13 cellular contexts compared by ENCODE assay signal in genomic region chr11:133669371-133670046, GRCh38.
"Had no signal": no experiment of that assay in that cellular context is flagged by ENCODE, and none has a peak within 500 bp of the region (broad histone marks: within the 10 kb centered on the region; RNA-seq: fewer than 3 reads in every experiment).

No MANE protein-coding gene starts in this region.

- H3K27me3 ChIP-seq: thyroid gland, uterus had no signal

- H3K9me3 Mint-ChIP-seq: activated CD4-positive, alpha-beta T cell treated with anti-CD3 and anti-CD28 coated beads, Interleukin-2, amount 10 ng/mL, durations not matched to agents 7 days and 5 days; activated naive CD4-positive, alpha-beta T cell treated with anti-CD3 and anti-CD28 coated beads for 36 hours; activated T-helper 2 cell treated with anti-CD3 and anti-CD28 coated beads, Interferon-gamma antibody, Interleukin-2, Interleukin-4, amounts not matched to agents 10 μg/mL and 5 μg/mL and 100 μg/mL, durations not matched to agents 14 hours and 24 hours and 36 hours; dendritic cell treated with granulocyte-macrophage colony-stimulating factor and Interleukin-4, amounts not matched to agents 40 ng/mL and 50 ng/mL, for 4 days had no signal

- H3K27ac ChIP-seq: left ventricle myocardium inferior, thyroid gland, uterus had no signal

- H3K36me3 Mint-ChIP-seq: naive thymus-derived CD4-positive, alpha-beta T cell; stimulated activated naive B cell treated with anti-CD40 and anti-IgM and Interleukin-4, amounts not matched to agents 10 μg/mL and 1 μg/mL and 100 μg/mL, for 72 hours had no signal

- H3K4me3 Mint-ChIP-seq: activated CD4-positive, alpha-beta T cell treated with anti-CD3 and anti-CD28 coated beads, Interleukin-2, amount 10 ng/mL, durations not matched to agents 7 days and 5 days; activated naive CD4-positive, alpha-beta T cell treated with anti-CD3 and anti-CD28 coated beads for 36 hours; activated naive CD8-positive, alpha-beta T cell treated with anti-CD3 and anti-CD28 coated beads, Interleukin-2, amount 50 U/mL, for 24 hours; dendritic cell treated with granulocyte-macrophage colony-stimulating factor and Interleukin-4, amounts not matched to agents 40 ng/mL and 50 ng/mL, for 4 days; naive thymus-derived CD4-positive, alpha-beta T cell; stimulated activated naive B cell treated with anti-CD40 and anti-IgM and Interleukin-4, amounts not matched to agents 10 μg/mL and 1 μg/mL and 100 μg/mL, for 72 hours had no signal

- H3K36me3 ChIP-seq: left ventricle myocardium inferior, thyroid gland, uterus had no signal

- H3K27ac Mint-ChIP-seq: activated CD4-positive, alpha-beta T cell treated with anti-CD3 and anti-CD28 coated beads, Interleukin-2, amount 10 ng/mL, durations not matched to agents 7 days and 5 days; activated naive CD4-positive, alpha-beta T cell treated with anti-CD3 and anti-CD28 coated beads for 36 hours; activated naive CD8-positive, alpha-beta T cell treated with anti-CD3 and anti-CD28 coated beads, Interleukin-2, amount 50 U/mL, for 24 hours; activated T-helper 2 cell treated with anti-CD3 and anti-CD28 coated beads, Interferon-gamma antibody, Interleukin-2, Interleukin-4, amounts not matched to agents 10 μg/mL and 5 μg/mL and 100 μg/mL, durations not matched to agents 14 hours and 24 hours and 36 hours; dendritic cell treated with granulocyte-macrophage colony-stimulating factor and Interleukin-4, amounts not matched to agents 40 ng/mL and 50 ng/mL, for 4 days; naive thymus-derived CD4-positive, alpha-beta T cell; stimulated activated naive B cell treated with anti-CD40 and anti-IgM and Interleukin-4, amounts not matched to agents 10 μg/mL and 1 μg/mL and 100 μg/mL, for 72 hours had no signal

- H3K27me3 Mint-ChIP-seq: activated CD4-positive, alpha-beta T cell treated with anti-CD3 and anti-CD28 coated beads, Interleukin-2, amount 10 ng/mL, durations not matched to agents 7 days and 5 days; activated naive CD8-positive, alpha-beta T cell treated with anti-CD3 and anti-CD28 coated beads, Interleukin-2, amount 50 U/mL, for 24 hours; dendritic cell treated with granulocyte-macrophage colony-stimulating factor and Interleukin-4, amounts not matched to agents 40 ng/mL and 50 ng/mL, for 4 days; stimulated activated naive B cell treated with anti-CD40 and anti-IgM and Interleukin-4, amounts not matched to agents 10 μg/mL and 1 μg/mL and 100 μg/mL, for 72 hours had no signal

- H3K9me3 ChIP-seq: left ventricle myocardium inferior, thyroid gland, uterus had no signal

- ATAC-seq: activated naive CD8-positive, alpha-beta T cell treated with anti-CD3 and anti-CD28 coated beads, Interleukin-2, amount 50 U/mL, for 24 hours; naive thymus-derived CD4-positive, alpha-beta T cell; stimulated activated naive B cell treated with anti-CD40 and anti-IgM and Interleukin-4, amounts not matched to agents 10 μg/mL and 1 μg/mL and 100 μg/mL, for 72 hours had no signal

- H3K4me1 Mint-ChIP-seq: activated CD4-positive, alpha-beta T cell treated with anti-CD3 and anti-CD28 coated beads, Interleukin-2, amount 10 ng/mL, durations not matched to agents 7 days and 5 days; activated naive CD8-positive, alpha-beta T cell treated with anti-CD3 and anti-CD28 coated beads, Interleukin-2, amount 50 U/mL, for 24 hours; naive thymus-derived CD4-positive, alpha-beta T cell; stimulated activated naive B cell treated with anti-CD40 and anti-IgM and Interleukin-4, amounts not matched to agents 10 μg/mL and 1 μg/mL and 100 μg/mL, for 72 hours had no signal

- H3K4me3 ChIP-seq: left ventricle myocardium inferior, thyroid gland, uterus had no signal

- H3K4me1 ChIP-seq: left ventricle myocardium inferior, thyroid gland, uterus had no signal

- DNase-seq: activated CD4-positive, alpha-beta T cell treated with anti-CD3 and anti-CD28 coated beads, Interleukin-2, amount 10 ng/mL, durations not matched to agents 7 days and 5 days; activated naive CD4-positive, alpha-beta T cell treated with anti-CD3 and anti-CD28 coated beads for 36 hours; activated naive CD8-positive, alpha-beta T cell treated with anti-CD3 and anti-CD28 coated beads, Interleukin-2, amount 50 U/mL, for 24 hours; hippocampal formation; left ventricle myocardium inferior; naive thymus-derived CD4-positive, alpha-beta T cell; stimulated activated CD4-positive, alpha-beta T cell treated with anti-CD3 and anti-CD28 coated beads, Interleukin-4, amount 100 ng/mL, for 1 hour; stimulated activated naive B cell treated with anti-CD40 and anti-IgM and Interleukin-4, amounts not matched to agents 10 μg/mL and 1 μg/mL and 100 μg/mL, for 72 hours; T-helper 2 cell; thyroid gland; uterus had no signal
